Comparison of ENCODE assay signal across 9 cellular contexts in genomic region chr6:106513813-106514212, GRCh38.
DNase-seq lines count a peak whose midpoint lies in the region; ATAC-seq and TF ChIP-seq lines count a peak whose summit lies in the region.
"Had no signal": no experiment of that assay in that cellular context is flagged by ENCODE, and none has a peak within 500 bp of the region (broad histone marks: within the 10 kb centered on the region; RNA-seq: fewer than 3 reads in every experiment).

No MANE protein-coding gene starts in this region.

- H3K4me1 ChIP-seq in DND-41 (ENCODE audit: insufficient read depth, low read length) (peaks cover 93% of the 10 kb centered on the region), mammary epithelial cell (ENCODE audit: insufficient read depth, low read length) (peaks cover 51% of the 10 kb centered on the region)

- WGBS in mammary epithelial cell (ENCODE audit: low coverage, missing lambda C conversion rate): 21% methylated on average over 2 of the region's 2 CpGs

- peak overlapping the region; percentile 87 for H3K4me2 ChIP-seq in DND-41 (ENCODE audit: insufficient read depth, low read length)
- peak overlapping the region; percentile 96 for H3K4me2 ChIP-seq in mammary epithelial cell (ENCODE audit: insufficient read depth, low read depth, low read length)

- intact Hi-C loops in mammary epithelial cell (cut with micrococcal nuclease): loop anchor here (2.0 to 5.0 kb wide), 3 partner anchors 37 to 153 kb away; partner anchors contain the start of gene CRYBG1

- H3K27ac ChIP-seq in DND-41 (ENCODE audit: low read length): peak overlapping the region; percentile 93
- H3K27ac ChIP-seq in mammary epithelial cell (ENCODE audit: insufficient read depth, low read depth, low read length): peak overlapping the region; percentile 70

- no peak for ATAC-seq in DND-41 (ENCODE audit: insufficient read depth, low read depth)
- ATAC-seq in HG03442 (IDR thresholded peaks at IDR 0.05; ENCODE audit: unreplicated experiment): no peak
- no peak for ATAC-seq in GM18909 (IDR thresholded peaks at IDR 0.05; ENCODE audit: poor library complexity, unreplicated experiment)

- no peaks in the 10 kb centered on the region for H3K9me3 Mint-ChIP-seq in neural crest cell
- H3K9me3 Mint-ChIP-seq in mesothelial cell of epicardium: no peaks in the 10 kb centered on the region

- H3K27ac Mint-ChIP-seq in neural crest cell (ENCODE audit: unreplicated experiment) (no peak overlapping the region), mesothelial cell of epicardium (no peak overlapping the region)

- TF ChIP-seq CTCF in DND-41 (IDR thresholded peaks at IDR 0.05; ENCODE audit: borderline replicate concordance, extremely low read depth, low read length, poor library complexity, severe bottlenecking) (no peak), LNCaP clone FGC (IDR thresholded peaks at IDR 0.05; ENCODE audit: control insufficient read depth, extremely low read depth, insufficient read depth) (no peak), mammary epithelial cell (conservative IDR thresholded peaks at IDR 0.05 in 1 of 2, IDR thresholded peaks at IDR 0.05 in 1 of 2; ENCODE audit: extremely low read depth in 1 of 2, insufficient read depth in 1 of 2, low read depth in 1 of 2, low read length in 2 of 2) (no peak), neural crest cell (conservative IDR thresholded peaks at IDR 0.05) (no peak), mesothelial cell of epicardium (IDR thresholded peaks at IDR 0.05; ENCODE audit: unreplicated experiment) (no peak)

- H3K4me3 ChIP-seq in DND-41 (ENCODE audit: low read depth in 1 of 2, low read length in 2 of 2): peak overlapping the region; percentile 52 to 59; a peak in 3 of 4 replicates
- peak overlapping the region; percentile 56 for H3K4me3 ChIP-seq in LNCaP clone FGC (ENCODE audit: low read depth, low read length)
- peak overlapping the region; percentile 41 to 62 (median 56) for H3K4me3 ChIP-seq in mammary epithelial cell (replicated peaks in 1 of 3; ENCODE audit: insufficient read depth in 1 of 3, low read depth in 2 of 3, low read length in 3 of 3)

- H3K79me2 ChIP-seq in DND-41 (ENCODE audit: insufficient read depth, low read length) (peaks cover 70% of the 10 kb centered on the region), mammary epithelial cell (ENCODE audit: insufficient read depth, low read length) (peaks cover 70% of the 10 kb centered on the region)

- CTCF ChIA-PET in mammary epithelial cell (lab: Charles Lee; ENCODE audit: low non-redundant PET): no interaction called here

- BruUV-seq in mammary epithelial cell (replicated peaks; lab: Mats Ljungman, UMichigan): TSS peak; percentile 49

- in situ Hi-C loops in mammary epithelial cell (cut with MboI; ENCODE audit: low sequenced_read_pairs in 2 of 2): no loop called here

- H3K27me3 Mint-ChIP-seq in neural crest cell (ENCODE audit: low read depth): peaks cover 82% of the 10 kb centered on the region
- H3K27me3 Mint-ChIP-seq in mesothelial cell of epicardium (ENCODE audit: low read depth): peaks cover 65% of the 10 kb centered on the region

- peaks cover 25% of the 10 kb centered on the region for H3K4me1 Mint-ChIP-seq in neural crest cell
- peaks cover 28% of the 10 kb centered on the region for H3K4me1 Mint-ChIP-seq in mesothelial cell of epicardium

- peak overlapping the region; percentile 39 for H3K4me3 Mint-ChIP-seq in neural crest cell
- no peak overlapping the region for H3K4me3 Mint-ChIP-seq in mesothelial cell of epicardium

- no peaks in the 10 kb centered on the region for H3K36me3 Mint-ChIP-seq in neural crest cell (ENCODE audit: low read depth)
- no peaks in the 10 kb centered on the region for H3K36me3 Mint-ChIP-seq in mesothelial cell of epicardium

- H3K36me3 ChIP-seq in DND-41 (ENCODE audit: insufficient read depth, low read length): no peaks in the 10 kb centered on the region; the same call in 1 of the 2 replicates
- H3K36me3 ChIP-seq in mammary epithelial cell (ENCODE audit: insufficient read depth, low read length): no peaks in the 10 kb centered on the region

- H4K20me1 ChIP-seq in DND-41 (ENCODE audit: insufficient read depth, low read length) (no peaks in the 10 kb centered on the region), mammary epithelial cell (ENCODE audit: insufficient read depth, low read length) (no peaks in the 10 kb centered on the region)

- peaks cover 5% of the 10 kb centered on the region for H3K27me3 ChIP-seq in DND-41 (ENCODE audit: insufficient read depth, low read length, poor library complexity)
- no peaks in the 10 kb centered on the region for H3K27me3 ChIP-seq in mammary epithelial cell (ENCODE audit: insufficient read depth, low read length)

- dilution Hi-C loops in mammary epithelial cell (cut with HindIII; ENCODE audit: low sequenced_read_pairs): no loop called here

- H3K9me3 ChIP-seq in DND-41 (ENCODE audit: insufficient read depth, low read length, severe bottlenecking): no peaks in the 10 kb centered on the region
- H3K9me3 ChIP-seq in mammary epithelial cell (replicated peaks; ENCODE audit: insufficient read depth, low read length): no peaks in the 10 kb centered on the region

- H3K9ac ChIP-seq in DND-41 (ENCODE audit: low read depth, low read length) (peak overlapping the region; percentile 94), mammary epithelial cell (ENCODE audit: insufficient read depth, low read length) (peak overlapping the region; percentile 71)

- DNase-seq in DND-41: peak; percentile 30
- peak; percentile 66 for DNase-seq in LNCaP clone FGC (ENCODE audit: low read depth)
- peak; percentile 41 for DNase-seq in mammary epithelial cell
- DNase-seq in neural crest cell (ENCODE audit: low read depth, low spot score): no peak
- DNase-seq in hepatic stellate cell (ENCODE audit: low spot score): no peak
- DNase-seq in mesothelial cell of epicardium (ENCODE audit: low spot score in 2 of 2, unreplicated experiment in 2 of 2): no peak
- DNase-seq: NCI-H1092 had no signal

- H2AFZ ChIP-seq in DND-41 (ENCODE audit: low read depth, low read length): peak overlapping the region; percentile 92
- no peak overlapping the region for H2AFZ ChIP-seq in mammary epithelial cell (ENCODE audit: low read depth, low read length)

Comparison
In these comparisons a context has a peak if more than half of its experiments do, and no peak if none do; other contexts are left out.
1. DNase-seq: peak in DND-41 (single experiment), LNCaP clone FGC (single experiment) and mammary epithelial cell (single experiment); none in neural crest cell (single experiment), hepatic stellate cell (single experiment) and mesothelial cell of epicardium (0 of 2).
2. Peak in every context shown above with its lines, with median percentiles within 50 percentile points of each other: H3K4me3 ChIP-seq.